In the genomic region with DNA sequence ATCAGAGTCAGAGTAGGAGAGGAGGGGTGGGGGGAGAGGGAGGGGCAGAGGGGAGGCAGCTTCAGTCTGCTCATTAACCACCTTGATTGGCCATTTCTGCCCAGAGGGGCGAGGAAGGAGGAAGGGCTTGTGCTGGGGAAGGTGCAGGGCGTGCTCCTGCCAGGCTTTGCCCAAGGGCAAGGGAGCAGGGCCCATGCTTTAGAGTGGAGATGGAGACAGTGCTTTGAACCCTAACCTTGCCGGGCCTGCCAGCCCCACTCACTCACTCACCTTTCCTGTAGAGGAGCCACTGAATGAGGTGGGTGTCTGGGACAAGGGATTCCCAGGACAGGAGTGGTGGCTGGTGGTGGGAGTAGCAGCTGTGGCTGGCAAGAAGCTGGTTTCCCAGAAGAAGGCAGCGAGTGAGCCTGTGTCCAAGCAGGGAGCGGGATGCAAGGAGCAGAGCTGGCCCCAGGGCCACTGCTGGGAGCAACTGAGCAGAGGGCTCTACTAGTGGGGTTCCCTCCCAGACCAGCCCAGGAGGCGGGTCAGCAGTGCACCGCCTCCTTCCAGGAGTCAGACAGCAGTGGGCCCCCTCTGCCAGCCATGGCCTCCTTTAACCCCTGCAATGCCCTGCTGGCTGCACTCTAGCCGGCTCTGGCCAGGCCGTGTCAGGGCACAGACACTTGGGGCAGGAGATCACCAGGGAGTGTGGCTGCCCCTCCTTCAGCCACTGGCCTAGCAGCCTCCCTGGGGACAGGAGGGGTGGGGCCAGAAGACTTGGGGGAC, we compare ENCODE assay signal across 15 cellular contexts. TPM values are rescaled to one million over a fixed set of nuclear protein-coding genes. Genes with fewer than 3 reads are reported as not detected.
DNase-seq lines count a peak whose midpoint lies in the region; ATAC-seq and TF ChIP-seq lines count a peak whose summit lies in the region.
"Had no signal": no experiment of that assay in that cellular context is flagged by ENCODE, and none has a peak within 500 bp of the region (broad histone marks: within the 10 kb centered on the region; RNA-seq: fewer than 3 reads in every experiment).

No MANE protein-coding gene starts in this region.

- H3T11ph ChIP-seq in H9 (ENCODE audit: low read length): no peak overlapping the region

- no peaks in the 10 kb centered on the region for H3K9me3 Mint-ChIP-seq in H9
- H3K9me3 Mint-ChIP-seq in dendritic cell treated with granulocyte-macrophage colony-stimulating factor and Interleukin-4, amounts not matched to agents 40 ng/mL and 50 ng/mL, for 4 days: no peaks in the 10 kb centered on the region

- H2BK20ac ChIP-seq in H9 (ENCODE audit: low read depth, low read length, poor library complexity, severe bottlenecking): no peak overlapping the region

- DNase-seq in H9 (peak; percentile 39), mesenteric fat pad (ENCODE audit: low spot score) (peak; percentile 78), upper lobe of right lung (peak; percentile 46), UCSD-AML1 (lab: John Stamatoyannopoulos, UW; ENCODE audit: unreplicated experiment) (no peak)
- DNase-seq: ACHN, DND-41, KBM-7, NCI-H1694 treated with DMSO at 0.1 percent for 48 hours, NCI-H524, SJCRH30 had no signal

- H2BK15ac ChIP-seq in H9 (ENCODE audit: low read depth, low read length): no peak overlapping the region

- no peaks in the 10 kb centered on the region for H3K79me2 ChIP-seq in H9 (ENCODE audit: insufficient read depth, low read length)

- H4K91ac ChIP-seq in H9 (ENCODE audit: insufficient read length, low read depth, low read length): no peak overlapping the region

- TF ChIP-seq CTCF in H9 (conservative IDR thresholded peaks at IDR 0.05) (no peak), upper lobe of right lung (IDR thresholded peaks at IDR 0.05) (no peak)

- no peak overlapping the region for H3K56ac ChIP-seq in H9 (ENCODE audit: insufficient read length, low read depth, low read length)

- H3K9ac ChIP-seq in H9 (ENCODE audit: extremely low read depth, insufficient read length, low read length): no peak overlapping the region

- H2BK120ac ChIP-seq in H9 (ENCODE audit: low read depth, low read length, poor library complexity, severe bottlenecking): no peak overlapping the region

- ATAC-seq in upper lobe of right lung: no peak
- no peak for ATAC-seq in HG02840 (IDR thresholded peaks at IDR 0.05; ENCODE audit: low FRiP score, unreplicated experiment)
- no peak for ATAC-seq in GM18498 (IDR thresholded peaks at IDR 0.05; ENCODE audit: unreplicated experiment)

- H3K4me3 ChIP-seq in upper lobe of right lung: no peak overlapping the region
- H3K4me3 ChIP-seq: SJCRH30 had no signal

- H3K4ac ChIP-seq in H9 (ENCODE audit: low read depth, low read length): no peak overlapping the region

- no peaks in the 10 kb centered on the region for H3K79me1 ChIP-seq in H9 (ENCODE audit: insufficient read depth, low read depth, low read length, poor library complexity, severe bottlenecking)

- H3K4me1 Mint-ChIP-seq in H9: peaks cover 8 to 22% of the 10 kb centered on the region in 2 experiments
- H3K4me1 Mint-ChIP-seq in dendritic cell treated with granulocyte-macrophage colony-stimulating factor and Interleukin-4, amounts not matched to agents 40 ng/mL and 50 ng/mL, for 4 days (ENCODE audit: low read depth): peaks cover 90% of the 10 kb centered on the region

- intact Hi-C loops in dendritic cell treated with granulocyte-macrophage colony-stimulating factor and Interleukin-4, amounts not matched to agents 40 ng/mL and 50 ng/mL, for 4 days (cut with micrococcal nuclease): loop anchor here (2.0 kb wide), 1 partner anchor 17 kb away; no protein-coding TSS in a partner anchor
- intact Hi-C loops in upper lobe of right lung (cut with DNase I): no loop called here

- no peak overlapping the region for H4K8ac ChIP-seq in H9 (replicated peaks; ENCODE audit: insufficient read length, low read depth, low read length)

- no CpG with 5 or more reads among the region's 9 CpGs for WGBS in H9 (ENCODE audit: extremely low coverage, insufficient read length, low lambda C conversion rate)

- no peak overlapping the region for H2AK5ac ChIP-seq in H9 (ENCODE audit: insufficient read length, low read length)

- H3K4me2 ChIP-seq in H9 (ENCODE audit: insufficient read depth, insufficient read length, low read length): no peak overlapping the region

- H2BK12ac ChIP-seq in H9 (ENCODE audit: insufficient read length, low read depth, low read length): no peak overlapping the region

- H3K14ac ChIP-seq in H9 (ENCODE audit: insufficient read depth, low read length): no peak overlapping the region

- H4K5ac ChIP-seq in H9 (ENCODE audit: insufficient read length, low read depth, low read length): no peak overlapping the region

- H3K9me3 ChIP-seq in H9 (ENCODE audit: control insufficient read depth, low read depth, low read length): no peaks in the 10 kb centered on the region
- H3K9me3 ChIP-seq in upper lobe of right lung: no peaks in the 10 kb centered on the region
- H3K9me3 ChIP-seq: SJCRH30 had no signal

- no peak overlapping the region for H2BK5ac ChIP-seq in H9 (ENCODE audit: insufficient read length, low read length)

- no peak overlapping the region for H3K27ac ChIP-seq in H9 (ENCODE audit: insufficient read length, low read depth, low read length)
- H3K27ac ChIP-seq in upper lobe of right lung: no peak overlapping the region
- H3K27ac ChIP-seq: C4-2B, SJCRH30 had no signal

- H3K36me3 Mint-ChIP-seq in H9 (ENCODE audit: insufficient read depth in 1 of 3, low read depth in 3 of 3): no peaks in the 10 kb centered on the region; a peak in 1 of 7 replicates
- H3K36me3 Mint-ChIP-seq in dendritic cell treated with granulocyte-macrophage colony-stimulating factor and Interleukin-4, amounts not matched to agents 40 ng/mL and 50 ng/mL, for 4 days (ENCODE audit: low read depth): peaks cover 60% of the 10 kb centered on the region

- peak overlapping the region in 2 of 3 experiments; percentile 40 to 53; a peak in 2 of 7 replicates for H3K27ac Mint-ChIP-seq in H9
- H3K27ac Mint-ChIP-seq in dendritic cell treated with granulocyte-macrophage colony-stimulating factor and Interleukin-4, amounts not matched to agents 40 ng/mL and 50 ng/mL, for 4 days: peak overlapping the region; percentile 93

- H3K23ac ChIP-seq in H9 (ENCODE audit: insufficient read length, low read depth, low read length): no peak overlapping the region

- H3K23me2 ChIP-seq in H9 (ENCODE audit: insufficient read length, low read depth, low read length, poor library complexity, severe bottlenecking): no peaks in the 10 kb centered on the region

- no peaks in the 10 kb centered on the region; the same call in 1 of the 2 replicates for H3K27me3 ChIP-seq in H9 (ENCODE audit: insufficient read depth, low read length)
- H3K27me3 ChIP-seq in upper lobe of right lung: no peaks in the 10 kb centered on the region
- H3K27me3 ChIP-seq: SJCRH30 had no signal

- no peak overlapping the region for H2AFZ ChIP-seq in H9 (ENCODE audit: low read length)

- H3K36me3 ChIP-seq in upper lobe of right lung: no peaks in the 10 kb centered on the region
- H3K36me3 ChIP-seq: SJCRH30 had no signal

- no peaks in the 10 kb centered on the region for H3K4me1 ChIP-seq in H9 (ENCODE audit: insufficient read depth, low read length)
- H3K4me1 ChIP-seq in upper lobe of right lung: no peaks in the 10 kb centered on the region
- H3K4me1 ChIP-seq: SJCRH30 had no signal

- H4K20me1 ChIP-seq in H9 (ENCODE audit: control insufficient read depth, insufficient read depth, insufficient read length): no peaks in the 10 kb centered on the region

- H3K4me3 Mint-ChIP-seq in H9: no peak overlapping the region; a peak in 1 of 5 replicates
- peak overlapping the region; percentile 84 for H3K4me3 Mint-ChIP-seq in dendritic cell treated with granulocyte-macrophage colony-stimulating factor and Interleukin-4, amounts not matched to agents 40 ng/mL and 50 ng/mL, for 4 days

- no peak overlapping the region for H3K18ac ChIP-seq in H9 (ENCODE audit: insufficient read length, low read depth, low read length)

- peaks cover 42% of the 10 kb centered on the region for H3K27me3 Mint-ChIP-seq in H9 (ENCODE audit: low read depth)
- no peaks in the 10 kb centered on the region for H3K27me3 Mint-ChIP-seq in dendritic cell treated with granulocyte-macrophage colony-stimulating factor and Interleukin-4, amounts not matched to agents 40 ng/mL and 50 ng/mL, for 4 days

RNA-seq across cellular contexts. Expression of a gene that starts 3.6 kb away (rescaled TPM):
- total RNA-seq in H9 (2021): 0.44 and 0.66 TPM in 2 replicates
- 0.42 TPM for total RNA-seq in mesenteric fat pad
- total RNA-seq in upper lobe of right lung: not detected
- total RNA-seq: G401, SJCRH30 had no signal
